ENCODE assay signal across 10 cellular contexts in genomic region chr11:11010624-11011127, GRCh38.
A peak's percentile ranks its signal among the peaks of the same experiment; 100 is the strongest.
DNase-seq lines count a peak whose midpoint lies in the region; ATAC-seq, FAIRE-seq and TF ChIP-seq lines count a peak whose summit lies in the region.
"Had no signal": no experiment of that assay in that cellular context is flagged by ENCODE, and none has a peak within 500 bp of the region (broad histone marks: within the 10 kb centered on the region; RNA-seq: fewer than 3 reads in every experiment).

No MANE protein-coding gene starts in this region.

- H3K4me1 Mint-ChIP-seq in activated naive CD4-positive, alpha-beta T cell treated with anti-CD3 and anti-CD28 coated beads, Interleukin-2, amount 10 ng/mL, durations not matched to agents 7 days and 5 days = no peaks in the 10 kb centered on the region
- H3K4me1 Mint-ChIP-seq: CD4-positive, CD25-positive, alpha-beta regulatory T cell had no signal

- H3K36me3 Mint-ChIP-seq in activated naive CD4-positive, alpha-beta T cell treated with anti-CD3 and anti-CD28 coated beads, Interleukin-2, amount 10 ng/mL, durations not matched to agents 7 days and 5 days = no peaks in the 10 kb centered on the region
- H3K36me3 Mint-ChIP-seq: CD4-positive, CD25-positive, alpha-beta regulatory T cell had no signal

- peak; percentile 34 for DNase-seq in activated naive CD4-positive, alpha-beta T cell treated with anti-CD3 and anti-CD28 coated beads, Interleukin-2, amount 10 ng/mL, durations not matched to agents 7 days and 5 days
- no peak for DNase-seq in activated naive CD4-positive, alpha-beta T cell treated with Interleukin-2 at 50 U/mL for 16 hours
- DNase-seq in astrocyte of the spinal cord (ENCODE audit: low read depth, low spot score) (peak; percentile 4), keratinocyte (ENCODE audit: low read depth, low spot score) (no peak), urothelium cell line (ENCODE audit: low spot score) (peak; percentile 36), SKM-1 treated with dmso at 0.1 percent for 144 hours (lab: John Stamatoyannopoulos, UW; ENCODE audit: unreplicated experiment) (no peak)
- DNase-seq in stimulated activated CD8-positive, alpha-beta memory T cell treated with anti-CD3 and anti-CD28 coated beads, Interleukin-4, amount 100 ng/mL, for 48 hours = no peak
- DNase-seq: activated naive CD4-positive, alpha-beta T cell had no signal

- TF ChIP-seq CTCF in astrocyte of the spinal cord (IDR thresholded peaks at IDR 0.05; ENCODE audit: low read depth, low read length) (peak; percentile 22), keratinocyte (optimal IDR thresholded peaks at IDR 0.05 in 1 of 3, IDR thresholded peaks at IDR 0.05 in 1 of 3, conservative IDR thresholded peaks at IDR 0.05 in 1 of 3; ENCODE audit: extremely low read depth in 1 of 3, insufficient read depth in 2 of 3, low read length in 3 of 3) (peak in 2 of 3 experiments; percentile 53 to 61)

- peaks cover 25% of the 10 kb centered on the region for H3K4me1 ChIP-seq in keratinocyte (ENCODE audit: control insufficient read depth, extremely low read depth, insufficient read depth, low read length)

- H3K36me3 ChIP-seq in keratinocyte (ENCODE audit: control insufficient read depth in 2 of 2, extremely low read depth in 1 of 2, insufficient read depth in 2 of 2, low read length in 2 of 2) = no peaks in the 10 kb centered on the region

- H3K27me3 ChIP-seq in keratinocyte (ENCODE audit: control insufficient read depth, extremely low read depth, insufficient read depth, low read length) = peaks cover 6% of the 10 kb centered on the region

- dilution Hi-C loops in keratinocyte (cut with MboI; ENCODE audit: extremely low pct_ligation_motif_present, low sequenced_read_pairs) = no loop called here

- no peaks in the 10 kb centered on the region for H3K9me1 ChIP-seq in keratinocyte (ENCODE audit: control insufficient read depth, extremely low read depth, insufficient read depth, low read length)

- H3K4me3 ChIP-seq in astrocyte of the spinal cord (ENCODE audit: low read depth, low read length) (no peak overlapping the region), keratinocyte (ENCODE audit: control insufficient read depth in 2 of 3, extremely low read depth in 1 of 3, insufficient read depth in 2 of 3, low read depth in 1 of 3, low read length in 3 of 3) (peak overlapping the region in 1 of 3 experiments; percentile 39)

- no peaks in the 10 kb centered on the region for H4K20me1 ChIP-seq in keratinocyte (ENCODE audit: control insufficient read depth, extremely low read depth, insufficient read depth, low read length)

- H3K27me3 Mint-ChIP-seq in activated naive CD4-positive, alpha-beta T cell treated with anti-CD3 and anti-CD28 coated beads, Interleukin-2, amount 10 ng/mL, durations not matched to agents 7 days and 5 days = peaks cover 28% of the 10 kb centered on the region

- FAIRE-seq in keratinocyte (lab: Jason Lieb, UNC) = peak; percentile 70
- FAIRE-seq in urothelium cell line (lab: Jason Lieb, UNC) = no peak

- H3K9me3 Mint-ChIP-seq in activated naive CD4-positive, alpha-beta T cell treated with anti-CD3 and anti-CD28 coated beads, Interleukin-2, amount 10 ng/mL, durations not matched to agents 7 days and 5 days = no peaks in the 10 kb centered on the region

- H2AFZ ChIP-seq in keratinocyte (ENCODE audit: control insufficient read depth, low read length) = peak overlapping the region; percentile 51

- no peak overlapping the region for H3K9ac ChIP-seq in keratinocyte (ENCODE audit: control insufficient read depth, extremely low read depth, insufficient read depth, low read length)

- H3K27ac ChIP-seq in keratinocyte (ENCODE audit: control insufficient read depth, insufficient read depth, low read length) = no peak overlapping the region

- H3K4me2 ChIP-seq in keratinocyte (ENCODE audit: control insufficient read depth, extremely low read depth, insufficient read depth, low read depth, low read length) = peak overlapping the region; percentile 78

- H3K9me3 ChIP-seq in keratinocyte (ENCODE audit: control insufficient read depth, low read depth, low read length) = no peaks in the 10 kb centered on the region

- in situ Hi-C loops in astrocyte of the spinal cord (cut with HindIII; ENCODE audit: low sequenced_read_pairs) = no loop called here

- CTCF ChIA-PET in activated naive CD4-positive, alpha-beta T cell treated with anti-CD3 and anti-CD28 coated beads, Interleukin-2, amount 10 ng/mL, durations not matched to agents 7 days and 5 days (lab: Charles Lee) = interaction anchor here (1.2 to 2.3 kb wide), 3 partner anchors 17 to 218 kb away, joined by 3 to 8 read pairs (median 4); no protein-coding TSS in a partner anchor

- H3K79me2 ChIP-seq in keratinocyte (ENCODE audit: control insufficient read depth, insufficient read depth, low read length) = no peaks in the 10 kb centered on the region

- ATAC-seq in GM19035 (IDR thresholded peaks at IDR 0.05; ENCODE audit: unreplicated experiment) = no peak

- H3K27ac Mint-ChIP-seq in activated naive CD4-positive, alpha-beta T cell treated with anti-CD3 and anti-CD28 coated beads, Interleukin-2, amount 10 ng/mL, durations not matched to agents 7 days and 5 days = no peak overlapping the region
- H3K27ac Mint-ChIP-seq: CD4-positive, CD25-positive, alpha-beta regulatory T cell had no signal

- H3K4me3 Mint-ChIP-seq in activated naive CD4-positive, alpha-beta T cell treated with anti-CD3 and anti-CD28 coated beads, Interleukin-2, amount 10 ng/mL, durations not matched to agents 7 days and 5 days = no peak overlapping the region
- H3K4me3 Mint-ChIP-seq: CD4-positive, CD25-positive, alpha-beta regulatory T cell had no signal

Comparison
In these comparisons a context has a peak if more than half of its experiments do, and no peak if none do; other contexts are left out.
1. DNase-seq: peak in activated naive CD4-positive, alpha-beta T cell treated with anti-CD3 and anti-CD28 coated beads, Interleukin-2, amount 10 ng/mL, durations not matched to agents 7 days and 5 days (single experiment), astrocyte of the spinal cord (single experiment) and urothelium cell line (single experiment); none in activated naive CD4-positive, alpha-beta T cell treated with Interleukin-2 at 50 U/mL for 16 hours (single experiment), keratinocyte (single experiment), SKM-1 treated with dmso at 0.1 percent for 144 hours (single experiment) and stimulated activated CD8-positive, alpha-beta memory T cell treated with anti-CD3 and anti-CD28 coated beads, Interleukin-4, amount 100 ng/mL, for 48 hours (single experiment).